In the genomic region with DNA sequence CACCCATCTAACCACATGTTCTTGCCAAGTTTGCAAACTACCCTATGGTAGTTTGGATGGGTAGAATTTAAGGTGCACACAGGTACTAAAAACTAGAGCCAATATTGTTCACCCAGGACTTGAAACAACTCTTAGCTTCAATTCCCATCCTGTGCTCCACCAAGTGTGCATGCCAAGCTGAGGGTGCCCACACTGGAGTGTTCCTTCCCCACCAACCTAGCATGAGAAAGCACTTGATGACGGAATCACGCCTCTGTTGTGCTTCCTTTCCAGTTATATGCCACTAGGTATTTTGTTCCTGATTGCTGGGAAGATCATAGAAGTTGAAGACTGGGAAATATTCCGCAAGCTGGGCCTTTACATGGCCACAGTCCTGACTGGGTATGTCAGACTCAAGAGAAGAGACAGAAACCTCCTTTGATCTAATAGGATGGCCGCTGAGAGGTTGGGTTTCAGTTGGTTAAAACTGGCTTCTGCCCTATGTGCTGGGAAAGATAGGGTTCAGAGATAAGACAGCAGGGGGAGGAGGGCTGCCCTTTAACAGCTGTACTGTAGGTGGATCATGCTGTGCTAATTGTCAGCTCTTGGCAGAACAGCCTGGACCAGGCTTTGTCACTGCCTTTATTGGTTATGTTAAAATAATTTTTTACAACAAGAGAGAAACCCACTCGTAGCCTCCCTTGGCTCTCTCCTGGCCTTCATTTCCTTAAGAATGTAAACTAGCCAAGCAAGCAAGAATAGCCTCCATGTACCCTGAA, we compare ENCODE assay signal across 17 cellular contexts.
DNase-seq lines count a peak whose midpoint lies in the region; ATAC-seq and TF ChIP-seq lines count a peak whose summit lies in the region.
"Had no signal": no experiment of that assay in that cellular context is flagged by ENCODE, and none has a peak within 500 bp of the region (broad histone marks: within the 10 kb centered on the region; RNA-seq: fewer than 3 reads in every experiment).

No MANE protein-coding gene starts in this region.

- no peaks in the 10 kb centered on the region for H3K27me3 ChIP-seq in transverse colon
- H3K27me3 ChIP-seq: heart left ventricle had no signal

- peaks cover 0 to 6% (median 0%) of the 10 kb centered on the region in 4 donors for H3K36me3 ChIP-seq in transverse colon
- H3K36me3 ChIP-seq: WERI-Rb-1 had no signal

- no peak for TF ChIP-seq CTCF in transverse colon (IDR thresholded peaks at IDR 0.05)

- ATAC-seq in GM18858 (IDR thresholded peaks at IDR 0.05; ENCODE audit: unreplicated experiment): no peak
- ATAC-seq: heart left ventricle, T-cell had no signal

- peak overlapping the region; percentile 42 for H3K27ac ChIP-seq in cingulate gyrus (ENCODE audit: low read depth, low read length)
- peak overlapping the region; percentile 74 for H3K27ac ChIP-seq in temporal lobe (ENCODE audit: low read depth, low read length)
- no peak overlapping the region for H3K27ac ChIP-seq in transverse colon
- H3K27ac ChIP-seq: C4-2B, heart left ventricle, WERI-Rb-1 had no signal

- no peak overlapping the region for H3K4me3 ChIP-seq in transverse colon
- H3K4me3 ChIP-seq: heart left ventricle had no signal

- intact Hi-C loops in transverse colon (cut with DNase I; ENCODE audit: low total_unique reads): no loop called here

- no peak for TF ChIP-seq EP300 in transverse colon (IDR thresholded peaks at IDR 0.05; ENCODE audit: low read depth)

- H3K9me3 ChIP-seq in transverse colon: no peaks in the 10 kb centered on the region
- H3K9me3 ChIP-seq: heart left ventricle had no signal

- in situ Hi-C loops in transverse colon (cut with MboI; ENCODE audit: low pct_ligation_motif_present in 1 of 4, low pct_unique_long_range_greater_than_20kb in 1 of 4, low sequenced_read_pairs in 3 of 4): no loop called here

- 88 to 96% methylated on average over 4 to 5 of the region's 5 CpGs for WGBS in transverse colon (ENCODE audit: low coverage in 1 of 2), 2 donors

- H3K4me1 ChIP-seq in transverse colon: no peaks in the 10 kb centered on the region
- H3K4me1 ChIP-seq: heart left ventricle had no signal

- no peak for TF ChIP-seq POLR2A in transverse colon (IDR thresholded peaks at IDR 0.05)

- peak; percentile 3 for DNase-seq in NCI-H82 (lab: John Stamatoyannopoulos, UW)
- no peak for DNase-seq in NCI-H82 treated with DMSO at 0.1 percent for 48 hours (lab: John Stamatoyannopoulos, UW; ENCODE audit: unreplicated experiment)
- DNase-seq in NCI-H2171 treated with DMSO at 0.1 percent for 48 hours (lab: John Stamatoyannopoulos, UW): peak; percentile 82
- DNase-seq in transverse colon: no peak
- no peak for DNase-seq in NCI-H2029 treated with DMSO at 0.1 percent for 48 hours (lab: John Stamatoyannopoulos, UW)
- DNase-seq: activated CD8-positive, alpha-beta memory T cell treated with anti-CD3 and anti-CD28 coated beads for 24 hours; DND-41; effector memory CD4-positive, alpha-beta T cell; heart left ventricle; mammary epithelial cell; NCI-H1930; T-cell; WERI-Rb-1 had no signal

Comparison
In these comparisons a context has a peak if more than half of its experiments do, and no peak if none do; other contexts are left out.
1. DNase-seq: peak in NCI-H82 (single experiment) and NCI-H2171 treated with DMSO at 0.1 percent for 48 hours (single experiment); none in NCI-H82 treated with DMSO at 0.1 percent for 48 hours (single experiment), transverse colon (single experiment) and NCI-H2029 treated with DMSO at 0.1 percent for 48 hours (single experiment).
2. H3K27ac ChIP-seq: peak in cingulate gyrus (single experiment) and temporal lobe (single experiment); none in transverse colon (0 of 4).